In genomic region chr2:159226059-159226461, GRCh38 we compare ENCODE assay signal across 8 cellular contexts.
DNase-seq lines count a peak whose midpoint lies in the region; ATAC-seq and TF ChIP-seq lines count a peak whose summit lies in the region.

No MANE protein-coding gene starts in this region.

- DNase-seq in AML-193 (lab: John Stamatoyannopoulos, UW) (peak; percentile 62 to 66), NCI-H2029 treated with DMSO at 0.1 percent for 48 hours (lab: John Stamatoyannopoulos, UW) (peak; percentile 75), chondrocyte (ENCODE audit: low spot score) (no peak), dedifferentiated amniotic fluid mesenchymal stem cell (ENCODE audit: extremely low spot score) (no peak), NCI-H524 (lab: John Stamatoyannopoulos, UW) (no peak)
- peak; percentile 31 to 33 for DNase-seq in stimulated activated CD8-positive, alpha-beta memory T cell treated with anti-CD3 and anti-CD28 coated beads, Interleukin-7, amount 100 ng/mL, for 4 hours (ENCODE audit: low read depth in 2 of 2)

- ATAC-seq in GM18909 (IDR thresholded peaks at IDR 0.05; ENCODE audit: poor library complexity, unreplicated experiment), result peak; percentile 62
- no peak for ATAC-seq in GM21723 (IDR thresholded peaks at IDR 0.05; ENCODE audit: unreplicated experiment)

- peaks cover 13% of the 10 kb centered on the region for H3K4me1 Mint-ChIP-seq in chondrocyte (ENCODE audit: low read depth)

- no peak overlapping the region for H3K4me3 Mint-ChIP-seq in chondrocyte (ENCODE audit: unreplicated experiment)

- no peaks in the 10 kb centered on the region for H3K27me3 Mint-ChIP-seq in chondrocyte (ENCODE audit: low read depth)

- peak overlapping the region; percentile 65 for H3K27ac Mint-ChIP-seq in chondrocyte (ENCODE audit: unreplicated experiment)

- TF ChIP-seq CTCF in chondrocyte (IDR thresholded peaks at IDR 0.05), result no peak

- peaks cover 54% of the 10 kb centered on the region for H3K36me3 Mint-ChIP-seq in chondrocyte (ENCODE audit: low read depth)

- no peaks in the 10 kb centered on the region for H3K9me3 Mint-ChIP-seq in chondrocyte (ENCODE audit: low read depth)

Comparison
In these comparisons a context has a peak if more than half of its experiments do, and no peak if none do; other contexts are left out.
1. DNase-seq: peak in AML-193 (2 of 2), NCI-H2029 treated with DMSO at 0.1 percent for 48 hours (single experiment) and stimulated activated CD8-positive, alpha-beta memory T cell treated with anti-CD3 and anti-CD28 coated beads, Interleukin-7, amount 100 ng/mL, for 4 hours (2 of 2); none in chondrocyte (single experiment), dedifferentiated amniotic fluid mesenchymal stem cell (single experiment) and NCI-H524 (0 of 2).